In genomic region chr21:26794597-26795397, GRCh38 we compare ENCODE assay signal across 22 cellular contexts. TPM values are rescaled to one million over a fixed set of nuclear protein-coding genes. Genes with fewer than 3 reads are reported as not detected.
DNase-seq lines count a peak whose midpoint lies in the region; ATAC-seq and TF ChIP-seq lines count a peak whose summit lies in the region.
"Had no signal": no experiment of that assay in that cellular context is flagged by ENCODE, and none has a peak within 500 bp of the region (broad histone marks: within the 10 kb centered on the region; RNA-seq: fewer than 3 reads in every experiment).

No MANE protein-coding gene starts in this region.

- no peak for ATAC-seq in GM19397 (IDR thresholded peaks at IDR 0.05; ENCODE audit: unreplicated experiment)
- ATAC-seq: activated naive CD8-positive, alpha-beta T cell treated with anti-CD3 and anti-CD28 coated beads, Interleukin-2, amount 50 U/mL, for 24 hours; WTC11 had no signal

- H3K9me3 ChIP-seq in thyroid gland: no peaks in the 10 kb centered on the region
- H3K9me3 ChIP-seq in colonic mucosa: no peaks in the 10 kb centered on the region
- H3K9me3 ChIP-seq: Peyer's patch had no signal

- no peak for TF ChIP-seq CTCF in coronary artery (IDR thresholded peaks at IDR 0.05)
- no peak for TF ChIP-seq CTCF in neural crest cell (conservative IDR thresholded peaks at IDR 0.05)
- no peak for TF ChIP-seq CTCF in thyroid gland (IDR thresholded peaks at IDR 0.05)
- TF ChIP-seq CTCF in colonic mucosa (IDR thresholded peaks at IDR 0.05): no peak

- peaks cover 27% of the 10 kb centered on the region for H3K4me1 Mint-ChIP-seq in neural crest cell
- H3K4me1 Mint-ChIP-seq: activated naive CD8-positive, alpha-beta T cell treated with anti-CD3 and anti-CD28 coated beads, Interleukin-2, amount 50 U/mL, for 24 hours; CD8-positive, alpha-beta memory T cell; IgD-negative memory B cell; WTC11 had no signal

- H3K27me3 Mint-ChIP-seq in neural crest cell (ENCODE audit: low read depth): no peaks in the 10 kb centered on the region

- intact Hi-C loops in thyroid gland (cut with DNase I) (no loop called here), colonic mucosa (cut with DNase I) (no loop called here)

- no peaks in the 10 kb centered on the region for H3K36me3 Mint-ChIP-seq in neural crest cell (ENCODE audit: low read depth)
- H3K36me3 Mint-ChIP-seq: IgD-negative memory B cell had no signal

- peaks cover 3 to 5% of the 10 kb centered on the region in 2 donors for H3K4me1 ChIP-seq in thyroid gland
- no peaks in the 10 kb centered on the region for H3K4me1 ChIP-seq in colonic mucosa
- H3K4me1 ChIP-seq: Peyer's patch had no signal

- H3K27ac ChIP-seq in angular gyrus (ENCODE audit: low read depth, low read length) (peak overlapping the region; percentile 83), coronary artery (peak overlapping the region; percentile 76 to 79), thyroid gland (peak overlapping the region in 2 of 3 donors; percentile 16 to 24), colonic mucosa (no peak overlapping the region)
- H3K27ac ChIP-seq: cardiac muscle cell, SK-N-MC had no signal

- 73 to 81% methylated on average over 5 of the region's 5 CpGs for WGBS in thyroid gland, 2 donors

- no peak for DNase-seq in coronary artery (ENCODE audit: low spot score)
- DNase-seq in neural crest cell (ENCODE audit: low read depth, low spot score): no peak
- no peak for DNase-seq in thyroid gland
- DNase-seq in colonic mucosa: no peak
- DNase-seq in HPDE6-E6E7 (ENCODE audit: extremely low spot score): no peak
- DNase-seq: activated CD4-positive, alpha-beta T cell treated with anti-CD3 and anti-CD28 coated beads, Interleukin-2, amount 50 U/mL, for 48 hours; activated gamma-delta T cell; activated naive CD8-positive, alpha-beta T cell treated with anti-CD3 and anti-CD28 coated beads, Interleukin-2, amount 50 U/mL, for 24 hours; CD8-positive, alpha-beta memory T cell; DMS153; effector CD4-positive, alpha-beta T cell; erythroblast; GF-D8; Peyer's patch had no signal

- H3K27ac Mint-ChIP-seq in neural crest cell (ENCODE audit: unreplicated experiment): peak overlapping the region; percentile 75
- H3K27ac Mint-ChIP-seq: activated naive CD8-positive, alpha-beta T cell treated with anti-CD3 and anti-CD28 coated beads, Interleukin-2, amount 50 U/mL, for 24 hours; CD8-positive, alpha-beta memory T cell; IgD-negative memory B cell; T-helper 2 cell treated with Interferon-gamma antibody and Interleukin-4, amounts not matched to agents 5 μg/mL and 100 μg/mL, for 36 hours; WTC11 had no signal

- no peak overlapping the region for H3K4me3 ChIP-seq in coronary artery
- H3K4me3 ChIP-seq in thyroid gland (replicated peaks in 1 of 3): no peak overlapping the region
- no peak overlapping the region for H3K4me3 ChIP-seq in colonic mucosa
- H3K4me3 ChIP-seq: cardiac muscle cell, lung, Peyer's patch, SK-N-MC had no signal

- H3K27me3 ChIP-seq in thyroid gland (no peaks in the 10 kb centered on the region), colonic mucosa (no peaks in the 10 kb centered on the region)
- H3K27me3 ChIP-seq: cardiac muscle cell, Peyer's patch had no signal

- H3K36me3 ChIP-seq in thyroid gland (no peaks in the 10 kb centered on the region), colonic mucosa (no peaks in the 10 kb centered on the region)
- H3K36me3 ChIP-seq: cardiac muscle cell, Peyer's patch had no signal

- no peak overlapping the region for H3K9ac ChIP-seq in colonic mucosa (ENCODE audit: low read depth in 2 of 2, low read length in 2 of 2)

- no peak for TF ChIP-seq POLR2A in thyroid gland (IDR thresholded peaks at IDR 0.05)

- peaks cover 4% of the 10 kb centered on the region for H3K9me3 Mint-ChIP-seq in neural crest cell

- no peak overlapping the region for H3K4me3 Mint-ChIP-seq in neural crest cell
- H3K4me3 Mint-ChIP-seq: activated naive CD8-positive, alpha-beta T cell treated with anti-CD3 and anti-CD28 coated beads, Interleukin-2, amount 50 U/mL, for 24 hours; CD8-positive, alpha-beta memory T cell; IgD-negative memory B cell; T-helper 2 cell treated with Interferon-gamma antibody and Interleukin-4, amounts not matched to agents 5 μg/mL and 100 μg/mL, for 36 hours; WTC11 had no signal

RNA-seq across cellular contexts. Expression of gene ADAMTS1, which starts 50.4 kb away (rescaled TPM):
- 31.9 and 35.9 TPM in 2 replicates for total RNA-seq in neural crest cell
- total RNA-seq in thyroid gland: 10 to 100 TPM; 43.4 to 86.5 (median 56.3) TPM
- total RNA-seq in colonic mucosa: 10 to 100 TPM; 12.5 to 26.8 TPM
- total RNA-seq: CD8-positive, alpha-beta memory T cell had no signal
